In genomic region chr17:40547785-40548478, GRCh38 we compare ENCODE assay signal across 12 cellular contexts. TPM values are rescaled to one million over a fixed set of nuclear protein-coding genes. Genes with fewer than 3 reads are reported as not detected.
A peak's percentile ranks its signal among the peaks of the same experiment; 100 is the strongest.
DNase-seq lines count a peak whose midpoint lies in the region; ATAC-seq, FAIRE-seq and TF ChIP-seq lines count a peak whose summit lies in the region.
"Had no signal": no experiment of that assay in that cellular context is flagged by ENCODE, and none has a peak within 500 bp of the region (broad histone marks: within the 10 kb centered on the region; RNA-seq: fewer than 3 reads in every experiment).

No MANE protein-coding gene starts in this region.

- H3K4me1 ChIP-seq in liver (ENCODE audit: control insufficient read depth in 4 of 4, insufficient read depth in 4 of 4, low read length in 3 of 4) = peaks cover 29 to 64% (median 47%) of the 10 kb centered on the region in 4 donors
- H3K4me1 ChIP-seq in stomach smooth muscle (ENCODE audit: control insufficient read depth, insufficient read depth, low read length) = peaks cover 62% of the 10 kb centered on the region

- H3K27me3 ChIP-seq in liver (ENCODE audit: control insufficient read depth in 4 of 4, insufficient read depth in 4 of 4, low read length in 3 of 4) (no peaks in the 10 kb centered on the region), stomach smooth muscle (ENCODE audit: control insufficient read depth in 1 of 2, insufficient read depth in 2 of 2, low read length in 2 of 2) (no peaks in the 10 kb centered on the region)

- peak overlapping the region; percentile 30 for H3K4me3 Mint-ChIP-seq in T-helper 2 cell treated with Interferon-gamma antibody and Interleukin-4, amounts not matched to agents 5 μg/mL and 100 μg/mL, for 36 hours
- H3K4me3 Mint-ChIP-seq in activated T-helper 2 cell treated with anti-CD3 and anti-CD28 coated beads, Interferon-gamma antibody, Interleukin-2, Interleukin-4, amounts not matched to agents 10 μg/mL and 5 μg/mL and 100 μg/mL, durations not matched to agents 14 hours and 24 hours and 36 hours (ENCODE audit: low read depth) = no peak overlapping the region

- H3K9ac ChIP-seq in liver (ENCODE audit: low read depth in 1 of 2, low read length in 2 of 2) (peak overlapping the region; percentile 3 to 46), stomach smooth muscle (ENCODE audit: low read length in 2 of 2) (peak overlapping the region; percentile 36 to 68)

- DNase-seq in T-helper 2 cell treated with Interferon-gamma antibody and Interleukin-4, amounts not matched to agents 5 μg/mL and 100 μg/mL, for 36 hours (ENCODE audit: low spot score) = no peak
- DNase-seq in T-helper 2 cell = no peak
- no peak for DNase-seq in activated T-helper 2 cell treated with anti-CD3 and anti-CD28 coated beads, Interferon-gamma antibody, Interleukin-2, Interleukin-4, amounts not matched to agents 10 μg/mL and 5 μg/mL and 100 μg/mL, durations not matched to agents 14 hours and 24 hours and 36 hours (ENCODE audit: low spot score)
- DNase-seq in activated effector memory CD4-positive, alpha-beta T cell treated with anti-CD3 and anti-CD28 coated beads, Interleukin-2, amount 50 U/mL, for 16 hours = no peak
- DNase-seq in frontal cortex (ENCODE audit: low spot score in 2 of 2) = no peak
- DNase-seq: NCI-H1048 had no signal

- H3K27ac ChIP-seq in liver (ENCODE audit: low read depth in 1 of 2, low read length in 2 of 2) (peak overlapping the region; percentile 90 to 94), stomach smooth muscle (ENCODE audit: low read length) (peak overlapping the region; percentile 92)

- no peaks in the 10 kb centered on the region for H3K27me3 Mint-ChIP-seq in T-helper 2 cell treated with Interferon-gamma antibody and Interleukin-4, amounts not matched to agents 5 μg/mL and 100 μg/mL, for 36 hours (ENCODE audit: low read depth)
- H3K27me3 Mint-ChIP-seq in activated T-helper 2 cell treated with anti-CD3 and anti-CD28 coated beads, Interferon-gamma antibody, Interleukin-2, Interleukin-4, amounts not matched to agents 10 μg/mL and 5 μg/mL and 100 μg/mL, durations not matched to agents 14 hours and 24 hours and 36 hours (ENCODE audit: low read depth) = no peaks in the 10 kb centered on the region

- intact Hi-C loops in activated T-helper 2 cell treated with anti-CD3 and anti-CD28 coated beads, Interferon-gamma antibody, Interleukin-2, Interleukin-4, amounts not matched to agents 10 μg/mL and 5 μg/mL and 100 μg/mL, durations not matched to agents 14 hours and 24 hours and 36 hours (cut with micrococcal nuclease) = loop anchor here (10.0 kb wide), 1 partner anchor 857 kb away; no protein-coding TSS in a partner anchor

- peak overlapping the region; percentile 58 for H3K27ac Mint-ChIP-seq in T-helper 2 cell treated with Interferon-gamma antibody and Interleukin-4, amounts not matched to agents 5 μg/mL and 100 μg/mL, for 36 hours
- peak overlapping the region; percentile 32 for H3K27ac Mint-ChIP-seq in activated T-helper 2 cell treated with anti-CD3 and anti-CD28 coated beads, Interferon-gamma antibody, Interleukin-2, Interleukin-4, amounts not matched to agents 10 μg/mL and 5 μg/mL and 100 μg/mL, durations not matched to agents 14 hours and 24 hours and 36 hours

- TF ChIP-seq RAD21 in liver (IDR thresholded peaks at IDR 0.05) = no peak

- H3K36me3 ChIP-seq in liver (ENCODE audit: control insufficient read depth in 4 of 4, insufficient read depth in 3 of 4, low read depth in 1 of 4, low read length in 3 of 4) (no peaks in the 10 kb centered on the region), stomach smooth muscle (ENCODE audit: control insufficient read depth in 2 of 2, insufficient read depth in 2 of 2, low read length in 2 of 2) (no peaks in the 10 kb centered on the region)

- WGBS in liver = 76% methylated on average over 2 of the region's 2 CpGs

- H3K36me3 Mint-ChIP-seq in T-helper 2 cell treated with Interferon-gamma antibody and Interleukin-4, amounts not matched to agents 5 μg/mL and 100 μg/mL, for 36 hours (ENCODE audit: low read depth) = peaks cover 17% of the 10 kb centered on the region
- H3K36me3 Mint-ChIP-seq in activated T-helper 2 cell treated with anti-CD3 and anti-CD28 coated beads, Interferon-gamma antibody, Interleukin-2, Interleukin-4, amounts not matched to agents 10 μg/mL and 5 μg/mL and 100 μg/mL, durations not matched to agents 14 hours and 24 hours and 36 hours (ENCODE audit: low read depth) = peaks cover 31% of the 10 kb centered on the region

- H3K4me3 ChIP-seq in liver (ENCODE audit: low read depth in 1 of 3, low read length in 3 of 3) (peak overlapping the region in 2 of 3 donors; percentile 8 to 11), stomach smooth muscle (ENCODE audit: low read length in 2 of 2) (no peak overlapping the region)

- FAIRE-seq in frontal cortex (lab: Jason Lieb, UNC) = no peak
- FAIRE-seq: endometrium, islet of Langerhans had no signal

- no peak for TF ChIP-seq CTCF in liver (IDR thresholded peaks at IDR 0.05; ENCODE audit: low read depth, low read length, missing input control)

- H3K9me3 ChIP-seq in liver (ENCODE audit: control insufficient read depth in 4 of 4, low read length in 3 of 4) = no peaks in the 10 kb centered on the region
- H3K9me3 ChIP-seq in stomach smooth muscle (ENCODE audit: control insufficient read depth in 2 of 2, low read length in 2 of 2) = no peaks in the 10 kb centered on the region

- peaks cover 64% of the 10 kb centered on the region for H3K4me1 Mint-ChIP-seq in T-helper 2 cell treated with Interferon-gamma antibody and Interleukin-4, amounts not matched to agents 5 μg/mL and 100 μg/mL, for 36 hours (ENCODE audit: low read depth)
- peaks cover 58% of the 10 kb centered on the region for H3K4me1 Mint-ChIP-seq in activated T-helper 2 cell treated with anti-CD3 and anti-CD28 coated beads, Interferon-gamma antibody, Interleukin-2, Interleukin-4, amounts not matched to agents 10 μg/mL and 5 μg/mL and 100 μg/mL, durations not matched to agents 14 hours and 24 hours and 36 hours (ENCODE audit: low read depth)

- ATAC-seq in GM19397 (IDR thresholded peaks at IDR 0.05; ENCODE audit: unreplicated experiment) = no peak
- ATAC-seq: Panc1 had no signal

- no peaks in the 10 kb centered on the region for H3K9me3 Mint-ChIP-seq in T-helper 2 cell treated with Interferon-gamma antibody and Interleukin-4, amounts not matched to agents 5 μg/mL and 100 μg/mL, for 36 hours
- no peaks in the 10 kb centered on the region for H3K9me3 Mint-ChIP-seq in activated T-helper 2 cell treated with anti-CD3 and anti-CD28 coated beads, Interferon-gamma antibody, Interleukin-2, Interleukin-4, amounts not matched to agents 10 μg/mL and 5 μg/mL and 100 μg/mL, durations not matched to agents 14 hours and 24 hours and 36 hours

TF ChIP-seq in liver, 16 proteins besides CTCF, POLR2A, EP300 and RAD21:
- TF ChIP-seq ATF3 (IDR thresholded peaks at IDR 0.05) (no peak), SP1 (IDR thresholded peaks at IDR 0.05) (no peak), FOXA1 (IDR thresholded peaks at IDR 0.05) (no peak), NR2F2 (IDR thresholded peaks at IDR 0.05) (no peak), GABPA (IDR thresholded peaks at IDR 0.05 in 1 of 2, conservative IDR thresholded peaks at IDR 0.05 in 1 of 2) (no peak), EGR1 (IDR thresholded peaks at IDR 0.05; ENCODE audit: low read depth in 2 of 2) (no peak), YY1 (IDR thresholded peaks at IDR 0.05) (no peak), JUND (IDR thresholded peaks at IDR 0.05) (no peak)
- TF ChIP-seq, protein P1, sequence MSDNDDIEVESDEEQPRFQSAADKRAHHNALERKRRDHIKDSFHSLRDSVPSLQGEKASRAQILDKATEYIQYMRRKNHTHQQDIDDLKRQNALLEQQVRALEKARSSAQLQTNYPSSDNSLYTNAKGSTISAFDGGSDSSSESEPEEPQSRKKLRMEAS (IDR thresholded peaks at IDR 0.05) = no peak
- TF ChIP-seq, protein P2, sequence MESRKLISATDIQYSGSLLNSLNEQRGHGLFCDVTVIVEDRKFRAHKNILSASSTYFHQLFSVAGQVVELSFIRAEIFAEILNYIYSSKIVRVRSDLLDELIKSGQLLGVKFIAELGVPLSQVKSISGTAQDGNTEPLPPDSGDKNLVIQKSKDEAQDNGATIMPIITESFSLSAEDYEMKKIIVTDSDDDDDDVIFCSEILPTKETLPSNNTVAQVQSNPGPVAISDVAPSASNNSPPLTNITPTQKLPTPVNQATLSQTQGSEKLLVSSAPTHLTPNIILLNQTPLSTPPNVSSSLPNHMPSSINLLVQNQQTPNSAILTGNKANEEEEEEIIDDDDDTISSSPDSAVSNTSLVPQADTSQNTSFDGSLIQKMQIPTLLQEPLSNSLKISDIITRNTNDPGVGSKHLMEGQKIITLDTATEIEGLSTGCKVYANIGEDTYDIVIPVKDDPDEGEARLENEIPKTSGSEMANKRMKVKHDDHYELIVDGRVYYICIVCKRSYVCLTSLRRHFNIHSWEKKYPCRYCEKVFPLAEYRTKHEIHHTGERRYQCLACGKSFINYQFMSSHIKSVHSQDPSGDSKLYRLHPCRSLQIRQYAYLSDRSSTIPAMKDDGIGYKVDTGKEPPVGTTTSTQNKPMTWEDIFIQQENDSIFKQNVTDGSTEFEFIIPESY (IDR thresholded peaks at IDR 0.05) = no peak

RNA-seq across cellular contexts. Expression of gene CCR7, which starts 17.3 kb away (rescaled TPM):
- total RNA-seq in activated T-helper 2 cell treated with anti-CD3 and anti-CD28 coated beads, Interferon-gamma antibody, Interleukin-2, Interleukin-4, amounts not matched to agents 10 μg/mL and 5 μg/mL and 100 μg/mL, durations not matched to agents 14 hours and 24 hours and 36 hours = 367 and 374 TPM in 2 replicates
- total RNA-seq in liver (under 1 TPM; 0.08 to 0.89 TPM), frontal cortex (not detected)
- polyA plus RNA-seq in liver = under 1 TPM; 0.16 to 0.40 TPM

RNA-seq across cellular contexts. Expression of gene TNS4, which starts 46.5 kb away (rescaled TPM):
- 8.7 and 9.0 TPM in 2 replicates for total RNA-seq in activated T-helper 2 cell treated with anti-CD3 and anti-CD28 coated beads, Interferon-gamma antibody, Interleukin-2, Interleukin-4, amounts not matched to agents 10 μg/mL and 5 μg/mL and 100 μg/mL, durations not matched to agents 14 hours and 24 hours and 36 hours
- total RNA-seq in liver (under 1 TPM in 1 of 2 donors, not detected in 1; 0.08 TPM), frontal cortex (not detected)
- polyA plus RNA-seq in liver = not detected

Comparison
In these comparisons a context has a peak if more than half of its experiments do, and no peak if none do; other contexts are left out.
1. H3K4me3 ChIP-seq: peak in liver (2 of 3); none in stomach smooth muscle (0 of 2).
2. RNA of gene CCR7, which starts 17.3 kb away (total RNA-seq): 367 to 374 TPM in activated T-helper 2 cell treated with anti-CD3 and anti-CD28 coated beads, Interferon-gamma antibody, Interleukin-2, Interleukin-4, amounts not matched to agents 10 μg/mL and 5 μg/mL and 100 μg/mL, durations not matched to agents 14 hours and 24 hours and 36 hours; 0.08 to 0.89 TPM in liver and not detected in frontal cortex (single experiment); every median in the first group is over 100 times any median in the second.